ENCODE assay signal across 8 cellular contexts in genomic region chr4:87220094-87220831, GRCh38. TPM values are rescaled to one million over a fixed set of nuclear protein-coding genes. Genes with fewer than 3 reads are reported as not detected.
DNase-seq lines count a peak whose midpoint lies in the region; ATAC-seq and TF ChIP-seq lines count a peak whose summit lies in the region.

Gene KLHL8, minus strand, starts transcription at chr4:87220618. Its CDS starts 25,079 bp downstream, at chr4:87195539.

- H3K27ac Mint-ChIP-seq in activated T-helper 17 cell treated with anti-CD3 and anti-CD28 coated beads, Interleukin-2, amount 50 U/mL, for 72 hours = peak within 1 kb of the TSS; percentile 74
- H3K27ac Mint-ChIP-seq in natural killer cell = peak within 1 kb of the TSS; percentile 87 to 91

- H3K27me3 Mint-ChIP-seq in activated T-helper 17 cell treated with anti-CD3 and anti-CD28 coated beads, Interleukin-2, amount 50 U/mL, for 72 hours = no peaks in the 10 kb centered on the region
- no peaks in the 10 kb centered on the region for H3K27me3 Mint-ChIP-seq in natural killer cell (ENCODE audit: low read depth in 2 of 2)

- H3K9me3 Mint-ChIP-seq in activated T-helper 17 cell treated with anti-CD3 and anti-CD28 coated beads, Interleukin-2, amount 50 U/mL, for 72 hours = no peaks in the 10 kb centered on the region
- no peaks in the 10 kb centered on the region for H3K9me3 Mint-ChIP-seq in natural killer cell

- no peak for TF ChIP-seq RAD21 in Ishikawa (IDR thresholded peaks at IDR 0.05; ENCODE audit: low read depth)

- peak; percentile 65 for DNase-seq in DMS79 treated with DMSO at 0.1 percent for 48 hours (lab: John Stamatoyannopoulos, UW)
- peak; percentile 88 for DNase-seq in RKO (ENCODE audit: low spot score)
- DNase-seq in fibroblast of mammary gland (ENCODE audit: low read depth) = peak; percentile 76
- peak; percentile 85 for DNase-seq in natural killer cell
- DNase-seq in stimulated activated naive CD8-positive, alpha-beta T cell treated with anti-CD3 and anti-CD28 coated beads, Interleukin-15, Interleukin-2, amounts not matched to agents 100 U/mL and 50 U/mL, for 24 hours = peak; percentile 89

- H3K4me3 ChIP-seq in fibroblast of mammary gland (ENCODE audit: control insufficient read depth, low read depth, low read length) = peak within 1 kb of the TSS; percentile 78

- no peak for TF ChIP-seq EP300 in Ishikawa (IDR thresholded peaks at IDR 0.05; ENCODE audit: borderline replicate concordance)

- peak within 1 kb of the TSS; percentile 88 for H3K4me3 Mint-ChIP-seq in activated T-helper 17 cell treated with anti-CD3 and anti-CD28 coated beads, Interleukin-2, amount 50 U/mL, for 72 hours
- peak within 1 kb of the TSS; percentile 94 for H3K4me3 Mint-ChIP-seq in natural killer cell

- intact Hi-C loops in natural killer cell (cut with micrococcal nuclease) = loop anchor here (2.0 to 10.0 kb wide), 3 partner anchors 213 to 1065 kb away; partner anchors contain the start of genes AFF1 and PPM1K

- no peaks in the 10 kb centered on the region for H3K4me1 Mint-ChIP-seq in activated T-helper 17 cell treated with anti-CD3 and anti-CD28 coated beads, Interleukin-2, amount 50 U/mL, for 72 hours
- peaks cover 7 to 12% of the 10 kb centered on the region in 2 donors for H3K4me1 Mint-ChIP-seq in natural killer cell

- peak; percentile 81 for ATAC-seq in GM21619 (IDR thresholded peaks at IDR 0.05; ENCODE audit: unreplicated experiment)
- ATAC-seq in activated T-helper 17 cell treated with anti-CD3 and anti-CD28 coated beads, Interleukin-2, amount 50 U/mL, for 72 hours (replicated peaks) = peak; percentile 91
- peak; percentile 90 to 98 (median 92) for ATAC-seq in natural killer cell
- peak; percentile 94 for ATAC-seq in stimulated activated naive CD8-positive, alpha-beta T cell treated with anti-CD3 and anti-CD28 coated beads, Interleukin-15, Interleukin-2, amounts not matched to agents 100 U/mL and 50 U/mL, for 24 hours

- no peaks in the 10 kb centered on the region for H3K36me3 Mint-ChIP-seq in activated T-helper 17 cell treated with anti-CD3 and anti-CD28 coated beads, Interleukin-2, amount 50 U/mL, for 72 hours (ENCODE audit: low read depth)
- no peaks in the 10 kb centered on the region for H3K36me3 Mint-ChIP-seq in natural killer cell

- TF ChIP-seq CTCF in fibroblast of mammary gland (conservative IDR thresholded peaks at IDR 0.05; ENCODE audit: control insufficient read depth, insufficient read depth, low read depth, low read length) (peak; percentile 18), natural killer cell (IDR thresholded peaks at IDR 0.05) (no peak)

TF ChIP-seq in Ishikawa, 13 proteins besides CTCF, POLR2A, EP300 and RAD21:
- TF ChIP-seq CEBPB (IDR thresholded peaks at IDR 0.05) = no peak
- TF ChIP-seq NFIC (IDR thresholded peaks at IDR 0.05) = no peak
- TF ChIP-seq CREB1 (IDR thresholded peaks at IDR 0.05; ENCODE audit: low read depth) = no peak
- TF ChIP-seq, protein P1, sequence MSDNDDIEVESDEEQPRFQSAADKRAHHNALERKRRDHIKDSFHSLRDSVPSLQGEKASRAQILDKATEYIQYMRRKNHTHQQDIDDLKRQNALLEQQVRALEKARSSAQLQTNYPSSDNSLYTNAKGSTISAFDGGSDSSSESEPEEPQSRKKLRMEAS (IDR thresholded peaks at IDR 0.05) = peak; percentile 45
- TF ChIP-seq EGR1 (IDR thresholded peaks at IDR 0.05) = peak; percentile 94
- TF ChIP-seq, protein P2, sequence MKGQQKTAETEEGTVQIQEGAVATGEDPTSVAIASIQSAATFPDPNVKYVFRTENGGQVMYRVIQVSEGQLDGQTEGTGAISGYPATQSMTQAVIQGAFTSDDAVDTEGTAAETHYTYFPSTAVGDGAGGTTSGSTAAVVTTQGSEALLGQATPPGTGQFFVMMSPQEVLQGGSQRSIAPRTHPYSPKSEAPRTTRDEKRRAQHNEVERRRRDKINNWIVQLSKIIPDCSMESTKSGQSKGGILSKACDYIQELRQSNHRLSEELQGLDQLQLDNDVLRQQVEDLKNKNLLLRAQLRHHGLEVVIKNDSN (IDR thresholded peaks at IDR 0.05) = peak; percentile 5; the same call in 1 of the 2 replicates
- peak; percentile 84; the same call in 1 of the 2 replicates for TF ChIP-seq ZBTB7A (IDR thresholded peaks at IDR 0.05; ENCODE audit: low read depth)
- peak; percentile 78 for TF ChIP-seq TAF1 (IDR thresholded peaks at IDR 0.05; ENCODE audit: low read depth)
- TF ChIP-seq TEAD4 (IDR thresholded peaks at IDR 0.05) = no peak
- no peak for TF ChIP-seq YY1 (IDR thresholded peaks at IDR 0.05; ENCODE audit: low read depth)

RNA-seq across cellular contexts. Expression of gene KLHL8, which starts in this region (rescaled TPM):
- 10 to 100 TPM in 1 of 2 donors, 1 to 10 TPM in 1; 5.6 to 12.0 TPM for total RNA-seq in activated T-helper 17 cell treated with anti-CD3 and anti-CD28 coated beads, Interleukin-2, amount 50 U/mL, for 72 hours
- total RNA-seq in natural killer cell = 10 to 100 TPM in 1 of 3 donors, 1 to 10 TPM in 2; 8.3 to 11.2 (median 9.1) TPM

Comparison
In these comparisons a context has a peak if more than half of its experiments do, and no peak if none do; other contexts are left out.
1. Peak in every context shown above with its lines: DNase-seq, ATAC-seq and H3K4me3 ChIP-seq.